In the genomic region with DNA sequence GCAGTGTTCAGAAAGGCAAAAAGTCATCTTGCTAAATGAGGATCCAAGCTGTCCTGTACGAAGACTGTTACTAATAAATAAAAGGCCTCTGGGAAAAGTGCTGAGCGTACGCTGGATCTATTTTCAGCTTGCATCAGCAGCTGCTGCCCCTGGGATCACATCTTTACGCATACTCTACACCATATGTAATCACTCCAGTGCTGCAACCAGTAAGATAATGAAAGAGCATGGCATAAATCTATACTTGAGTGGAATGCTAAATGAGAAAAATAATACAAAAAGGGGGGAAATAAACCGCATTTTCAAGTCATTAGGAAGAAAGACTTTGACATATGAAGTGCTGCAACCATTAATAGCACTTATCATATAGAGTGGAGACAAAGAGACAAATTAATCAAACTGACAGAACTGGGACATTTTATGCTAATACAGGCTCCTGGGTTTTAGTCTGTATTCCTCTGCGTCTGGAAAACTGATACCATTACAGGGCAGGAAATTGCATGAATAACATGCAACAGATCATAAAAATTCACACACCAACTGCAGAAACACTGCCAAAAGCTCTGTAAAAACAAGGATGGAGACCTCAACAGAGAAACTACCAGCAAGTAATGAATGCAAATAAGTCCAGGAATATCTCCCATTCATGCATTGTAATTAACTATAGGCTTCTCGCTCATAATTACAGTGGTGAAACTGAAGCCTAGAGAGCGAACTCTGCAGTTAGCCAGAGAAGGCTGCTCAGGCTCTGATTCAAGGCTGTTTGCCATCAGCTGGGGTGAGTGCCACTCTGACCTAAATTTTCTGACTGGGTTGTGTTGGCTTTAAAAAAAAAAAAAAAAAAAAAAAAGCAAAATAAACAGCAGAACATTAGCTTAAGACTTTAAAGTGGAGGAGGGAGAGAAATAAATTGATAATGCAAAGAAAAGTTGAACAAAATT, we compare ENCODE assay signal across 11 cellular contexts.
DNase-seq lines count a peak whose midpoint lies in the region; ATAC-seq, FAIRE-seq and TF ChIP-seq lines count a peak whose summit lies in the region.
"Had no signal": no experiment of that assay in that cellular context is flagged by ENCODE, and none has a peak within 500 bp of the region (broad histone marks: within the 10 kb centered on the region; RNA-seq: fewer than 3 reads in every experiment).

No MANE protein-coding gene starts in this region.

- no peak for TF ChIP-seq CTCF in gastrocnemius medialis (IDR thresholded peaks at IDR 0.05 in 4 of 5, conservative IDR thresholded peaks at IDR 0.05 in 1 of 5)

- H3K27ac ChIP-seq in gastrocnemius medialis, result peak overlapping the region; percentile 66 to 90 (median 80)
- H3K27ac ChIP-seq: lower lobe of right lung had no signal

- H3K4me3 ChIP-seq in gastrocnemius medialis, result peak overlapping the region in 2 of 4 donors; percentile 1 to 9
- H3K4me3 ChIP-seq: lower lobe of right lung had no signal

- H3K9me3 ChIP-seq in gastrocnemius medialis, result no peaks in the 10 kb centered on the region
- H3K9me3 ChIP-seq: lower lobe of right lung had no signal

- no peak for TF ChIP-seq POLR2A in gastrocnemius medialis (IDR thresholded peaks at IDR 0.05)

- H3K4me1 ChIP-seq in gastrocnemius medialis, result peaks cover 38 to 54% of the 10 kb centered on the region in 2 donors
- H3K4me1 ChIP-seq: lower lobe of right lung had no signal

- FAIRE-seq in urothelium cell line (lab: Jason Lieb, UNC), result no peak
- FAIRE-seq: endometrium had no signal

- in situ Hi-C loops in gastrocnemius medialis (cut with MboI; ENCODE audit: low sequenced_read_pairs in 4 of 4), result loop anchor here in 2 of 4 donors (10.0 kb wide), 5 partner anchors 307 to 507 kb away; no protein-coding TSS in a partner anchor

- DNase-seq in NCI-H1105 (lab: John Stamatoyannopoulos, UW), result peak; percentile 82
- DNase-seq in NCI-H82 (lab: John Stamatoyannopoulos, UW), result peak; percentile 77
- peak; percentile 59 for DNase-seq in fibroblast of the conjunctiva (ENCODE audit: low read depth)
- DNase-seq in gastrocnemius medialis, result peak; percentile 56 to 65
- DNase-seq in C1 segment of cervical spinal cord (lab: John Stamatoyannopoulos, UW), result no peak
- DNase-seq in central memory CD4-positive, alpha-beta T cell, result no peak
- no peak for DNase-seq in urothelium cell line (ENCODE audit: low spot score)
- DNase-seq: lower lobe of right lung; stimulated activated naive B cell treated with anti-CD40 and anti-IgM and Interleukin-4, amounts not matched to agents 10 μg/mL and 1 μg/mL and 100 μg/mL, for 72 hours had no signal

- intact Hi-C loops in gastrocnemius medialis (cut with DNase I; ENCODE audit: low total_unique reads), result loop anchor here (5.0 to 10.0 kb wide), 2 partner anchors 239 to 417 kb away; no protein-coding TSS in a partner anchor

- ATAC-seq in gastrocnemius medialis (peak; percentile 89 to 91), HG02884 (IDR thresholded peaks at IDR 0.05; ENCODE audit: unreplicated experiment) (no peak)
- ATAC-seq: lower lobe of right lung; stimulated activated naive B cell treated with anti-CD40 and anti-IgM and Interleukin-4, amounts not matched to agents 10 μg/mL and 1 μg/mL and 100 μg/mL, for 72 hours had no signal

- H3K36me3 ChIP-seq in gastrocnemius medialis, result no peaks in the 10 kb centered on the region
- H3K36me3 ChIP-seq: lower lobe of right lung had no signal

- H3K27me3 ChIP-seq in gastrocnemius medialis, result no peaks in the 10 kb centered on the region

Comparison
In these comparisons a context has a peak if more than half of its experiments do, and no peak if none do; other contexts are left out.
1. DNase-seq: peak in NCI-H1105 (single experiment), NCI-H82 (single experiment), fibroblast of the conjunctiva (single experiment) and gastrocnemius medialis (2 of 2); none in C1 segment of cervical spinal cord (0 of 14), central memory CD4-positive, alpha-beta T cell (single experiment) and urothelium cell line (single experiment).